In genomic region chr2:219492575-219492974, GRCh38 we compare ENCODE assay signal across 2 cellular contexts.
TF ChIP-seq lines count a peak whose summit lies in the region.

No MANE protein-coding gene starts in this region.

TF ChIP-seq in GM23338, 12 proteins besides CTCF, POLR2A, EP300 and RAD21:
- TF ChIP-seq STAT1 (IDR thresholded peaks at IDR 0.05; ENCODE audit: unreplicated experiment) (no peak), EZH2 (IDR thresholded peaks at IDR 0.05; ENCODE audit: low read depth, unreplicated experiment) (no peak), NANOG (IDR thresholded peaks at IDR 0.05; ENCODE audit: borderline replicate concordance) (no peak), CREB1 (CRISPR knock-in tag; IDR thresholded peaks at IDR 0.05; ENCODE audit: low read depth) (no peak), EZH2phosphoT487 (IDR thresholded peaks at IDR 0.05; ENCODE audit: unreplicated experiment) (no peak), ZNF114 (CRISPR knock-in tag; IDR thresholded peaks at IDR 0.05) (no peak), ZNF331 (CRISPR knock-in tag; IDR thresholded peaks at IDR 0.05; ENCODE audit: low read depth) (no peak), ZNF462 (CRISPR knock-in tag; IDR thresholded peaks at IDR 0.05) (no peak), JUNB (IDR thresholded peaks at IDR 0.05; ENCODE audit: unreplicated experiment) (no peak), POLR2AphosphoS5 (IDR thresholded peaks at IDR 0.05; ENCODE audit: low read depth) (no peak)
- TF ChIP-seq, protein P1, sequence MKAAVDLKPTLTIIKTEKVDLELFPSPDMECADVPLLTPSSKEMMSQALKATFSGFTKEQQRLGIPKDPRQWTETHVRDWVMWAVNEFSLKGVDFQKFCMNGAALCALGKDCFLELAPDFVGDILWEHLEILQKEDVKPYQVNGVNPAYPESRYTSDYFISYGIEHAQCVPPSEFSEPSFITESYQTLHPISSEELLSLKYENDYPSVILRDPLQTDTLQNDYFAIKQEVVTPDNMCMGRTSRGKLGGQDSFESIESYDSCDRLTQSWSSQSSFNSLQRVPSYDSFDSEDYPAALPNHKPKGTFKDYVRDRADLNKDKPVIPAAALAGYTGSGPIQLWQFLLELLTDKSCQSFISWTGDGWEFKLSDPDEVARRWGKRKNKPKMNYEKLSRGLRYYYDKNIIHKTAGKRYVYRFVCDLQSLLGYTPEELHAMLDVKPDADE (IDR thresholded peaks at IDR 0.05): no peak
- TF ChIP-seq, protein P2, sequence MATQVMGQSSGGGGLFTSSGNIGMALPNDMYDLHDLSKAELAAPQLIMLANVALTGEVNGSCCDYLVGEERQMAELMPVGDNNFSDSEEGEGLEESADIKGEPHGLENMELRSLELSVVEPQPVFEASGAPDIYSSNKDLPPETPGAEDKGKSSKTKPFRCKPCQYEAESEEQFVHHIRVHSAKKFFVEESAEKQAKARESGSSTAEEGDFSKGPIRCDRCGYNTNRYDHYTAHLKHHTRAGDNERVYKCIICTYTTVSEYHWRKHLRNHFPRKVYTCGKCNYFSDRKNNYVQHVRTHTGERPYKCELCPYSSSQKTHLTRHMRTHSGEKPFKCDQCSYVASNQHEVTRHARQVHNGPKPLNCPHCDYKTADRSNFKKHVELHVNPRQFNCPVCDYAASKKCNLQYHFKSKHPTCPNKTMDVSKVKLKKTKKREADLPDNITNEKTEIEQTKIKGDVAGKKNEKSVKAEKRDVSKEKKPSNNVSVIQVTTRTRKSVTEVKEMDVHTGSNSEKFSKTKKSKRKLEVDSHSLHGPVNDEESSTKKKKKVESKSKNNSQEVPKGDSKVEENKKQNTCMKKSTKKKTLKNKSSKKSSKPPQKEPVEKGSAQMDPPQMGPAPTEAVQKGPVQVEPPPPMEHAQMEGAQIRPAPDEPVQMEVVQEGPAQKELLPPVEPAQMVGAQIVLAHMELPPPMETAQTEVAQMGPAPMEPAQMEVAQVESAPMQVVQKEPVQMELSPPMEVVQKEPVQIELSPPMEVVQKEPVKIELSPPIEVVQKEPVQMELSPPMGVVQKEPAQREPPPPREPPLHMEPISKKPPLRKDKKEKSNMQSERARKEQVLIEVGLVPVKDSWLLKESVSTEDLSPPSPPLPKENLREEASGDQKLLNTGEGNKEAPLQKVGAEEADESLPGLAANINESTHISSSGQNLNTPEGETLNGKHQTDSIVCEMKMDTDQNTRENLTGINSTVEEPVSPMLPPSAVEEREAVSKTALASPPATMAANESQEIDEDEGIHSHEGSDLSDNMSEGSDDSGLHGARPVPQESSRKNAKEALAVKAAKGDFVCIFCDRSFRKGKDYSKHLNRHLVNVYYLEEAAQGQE (IDR thresholded peaks at IDR 0.05; ENCODE audit: unreplicated experiment): no peak

TF ChIP-seq in K562, 482 proteins besides CTCF, POLR2A, EP300 and RAD21:
- TF ChIP-seq ZNF165 (CRISPR knock-in tag; IDR thresholded peaks at IDR 0.05; ENCODE audit: borderline replicate concordance) (no peak), RHOXF2B (CRISPR knock-in tag; conservative IDR thresholded peaks at IDR 0.05) (no peak), SMARCA4 (IDR thresholded peaks at IDR 0.05) (no peak), ZBTB33 (CRISPR knock-in tag; IDR thresholded peaks at IDR 0.05) (peak; percentile 68)
